Comparison of ENCODE assay signal across 23 cellular contexts in genomic region chr6:141259832-141260231, GRCh38.
"Had no signal": no experiment of that assay in that cellular context is flagged by ENCODE, and none has a peak within 500 bp of the region (broad histone marks: within the 10 kb centered on the region; RNA-seq: fewer than 3 reads in every experiment).

No MANE protein-coding gene starts in this region.

- ATAC-seq: effector memory CD8-positive, alpha-beta T cell; gastrocnemius medialis; left lobe of liver; pancreas had no signal

- H3K4me2 ChIP-seq: hepatocyte had no signal

- H3K79me2 ChIP-seq: hepatocyte had no signal

- H3K4me1 ChIP-seq: esophagus squamous epithelium, gastrocnemius medialis, pancreas, sigmoid colon, testis had no signal

- H3K36me3 ChIP-seq: esophagus squamous epithelium, gastrocnemius medialis, heart left ventricle, neutrophil, pancreas, sigmoid colon, tibial artery had no signal

- FAIRE-seq: kidney, pancreas had no signal

- H2AFZ ChIP-seq: hepatocyte had no signal

- H3K27me3 ChIP-seq: esophagus squamous epithelium, gastrocnemius medialis, heart left ventricle, hepatocyte, neutrophil, pancreas, sigmoid colon, testis, tibial artery had no signal

- H3K4me3 ChIP-seq: esophagus squamous epithelium, hepatocyte, lung, mucosa of descending colon, pancreas, sigmoid colon, testis, tibial artery had no signal

- H3K27ac ChIP-seq: esophagus squamous epithelium, hepatocyte, neutrophil, pancreas, sigmoid colon, testis, tibial artery had no signal

- H3K9me3 ChIP-seq: esophagus squamous epithelium, gastrocnemius medialis, mucosa of descending colon, neutrophil, pancreas, sigmoid colon, testis, tibial artery had no signal

- DNase-seq: cerebellar nuclear complex; cortex of kidney; effector memory CD8-positive, alpha-beta T cell; erythroblast; esophagus squamous epithelium; foreskin fibroblast; gastrocnemius medialis; kidney; mucosa of descending colon; naive B cell; sigmoid colon; stimulated activated CD4-positive, alpha-beta T cell treated with anti-CD3 and anti-CD28 coated beads, Interleukin-2, amount 100 ng/mL, for 24 hours; stimulated activated CD4-positive, alpha-beta T cell treated with anti-CD3 and anti-CD28 coated beads, Interleukin-4, amount 100 ng/mL, for 24 hours; stimulated activated naive CD4-positive, alpha-beta T cell treated with Interleukin-2 at 50 U/mL for 16 hours; substantia nigra; testis; tibial artery had no signal
